In the genomic region with DNA sequence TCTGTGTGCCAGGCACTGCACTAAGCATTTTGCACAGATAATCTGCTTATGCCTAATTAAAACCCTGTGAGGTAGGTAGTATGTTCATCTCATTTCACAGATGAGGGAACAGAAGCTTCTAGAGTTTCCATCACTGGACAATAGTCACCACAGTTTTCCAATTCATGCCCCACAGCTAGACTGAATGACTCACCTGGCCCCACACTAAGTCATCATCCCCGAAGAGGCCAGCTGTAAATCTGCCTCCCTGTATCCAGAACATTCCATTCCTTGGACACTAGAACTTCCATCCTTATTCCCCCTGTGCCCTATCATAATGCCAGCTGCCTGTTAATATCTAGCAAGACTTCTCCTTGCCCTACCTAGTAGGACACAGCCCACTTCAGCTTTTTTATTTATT, we compare ENCODE assay signal across 28 cellular contexts. TPM values are rescaled to one million over a fixed set of nuclear protein-coding genes. Genes with fewer than 3 reads are reported as not detected.
DNase-seq lines count a peak whose midpoint lies in the region; ATAC-seq, FAIRE-seq and TF ChIP-seq lines count a peak whose summit lies in the region.
"Had no signal": no experiment of that assay in that cellular context is flagged by ENCODE, and none has a peak within 500 bp of the region (broad histone marks: within the 10 kb centered on the region; RNA-seq: fewer than 3 reads in every experiment).

No MANE protein-coding gene starts in this region.

- H3K4me3 Mint-ChIP-seq in HFFc6: no peak overlapping the region
- H3K4me3 Mint-ChIP-seq: activated CD8-positive, alpha-beta T cell treated with anti-CD3 and anti-CD28 coated beads for 36 hours; activated naive CD8-positive, alpha-beta T cell treated with anti-CD3 and anti-CD28 coated beads, Interleukin-2, amount 50 U/mL, for 24 hours; H9; mesothelial cell of epicardium; natural killer cell had no signal

- in situ Hi-C loops in GM13977 (cut with MboI; ENCODE audit: low pct_unique_long_range_greater_than_20kb, low sequenced_read_pairs, unreplicated experiment): no loop called here

- no peak for TF ChIP-seq POLR2A in A549 (IDR thresholded peaks at IDR 0.05; ENCODE audit: low read length)
- no peak for TF ChIP-seq POLR2A in GM12892 (IDR thresholded peaks at IDR 0.05; ENCODE audit: low read depth, low read length)

- ATAC-seq in A549: peak in 1 of 2 experiments; percentile 56; a peak in 1 of 6 replicates
- ATAC-seq in GM21360 (IDR thresholded peaks at IDR 0.05; ENCODE audit: unreplicated experiment): no peak
- ATAC-seq: activated CD8-positive, alpha-beta T cell treated with anti-CD3 and anti-CD28 coated beads for 36 hours; activated naive CD8-positive, alpha-beta T cell treated with anti-CD3 and anti-CD28 coated beads, Interleukin-2, amount 50 U/mL, for 24 hours; GM12878; heart left ventricle; left lung; natural killer cell had no signal

- peaks cover 5% of the 10 kb centered on the region; the same call in 1 of the 2 replicates for H3K4me1 Mint-ChIP-seq in HFFc6 (ENCODE audit: low read depth)
- H3K4me1 Mint-ChIP-seq: activated naive CD8-positive, alpha-beta T cell treated with anti-CD3 and anti-CD28 coated beads, Interleukin-2, amount 50 U/mL, for 24 hours; mesothelial cell of epicardium; natural killer cell had no signal

- peak overlapping the region; percentile 5; the same call in 1 of the 3 replicates for H3K4me2 ChIP-seq in A549
- H3K4me2 ChIP-seq: PC-9, smooth muscle cell had no signal

- no peak for TF ChIP-seq EP300 in A549 (IDR thresholded peaks at IDR 0.05)

- no peak overlapping the region for H3K4me3 ChIP-seq in A549
- H3K4me3 ChIP-seq: GM12878, heart left ventricle, left lung, PC-9, smooth muscle cell, upper lobe of left lung had no signal

- FAIRE-seq in A549 (lab: Jason Lieb, UNC): no peak
- no peak for FAIRE-seq in GM12892 (lab: Jason Lieb, UNC)
- FAIRE-seq: colon, GM12878 had no signal

- H3K4me1 ChIP-seq in A549: peaks cover 9% of the 10 kb centered on the region; the same call in 2 of the 3 replicates
- H3K4me1 ChIP-seq: heart left ventricle, left lung, upper lobe of left lung had no signal

- H3K9me3 Mint-ChIP-seq in HFFc6: no peaks in the 10 kb centered on the region
- H3K9me3 Mint-ChIP-seq: activated CD8-positive, alpha-beta T cell treated with anti-CD3 and anti-CD28 coated beads for 36 hours; activated naive CD8-positive, alpha-beta T cell treated with anti-CD3 and anti-CD28 coated beads, Interleukin-2, amount 50 U/mL, for 24 hours; natural killer cell had no signal

- 5% methylated on average over 1 of the region's 1 CpG for WGBS in A549 (ENCODE audit: missing lambda C conversion rate)

- H3K27me3 Mint-ChIP-seq in HFFc6 (ENCODE audit: insufficient read depth): peaks cover 2% of the 10 kb centered on the region; the same call in 1 of the 2 replicates
- H3K27me3 Mint-ChIP-seq: activated CD8-positive, alpha-beta T cell treated with anti-CD3 and anti-CD28 coated beads for 36 hours; activated naive CD8-positive, alpha-beta T cell treated with anti-CD3 and anti-CD28 coated beads, Interleukin-2, amount 50 U/mL, for 24 hours had no signal

- CTCF ChIA-PET in A549 (lab: Yijun Ruan, JAX): interaction anchor here (1.2 kb wide), 1 partner anchor 131 kb away, joined by 3 read pairs; no protein-coding TSS in a partner anchor

- TF ChIP-seq RAD21 in A549 (conservative IDR thresholded peaks at IDR 0.05 in 1 of 2, IDR thresholded peaks at IDR 0.05 in 1 of 2): no peak

- DNase-seq in A549 (ENCODE audit: low read depth in 1 of 2, low spot score in 1 of 2) (no peak), HFFc6 (peak; percentile 25), amniotic epithelial cell (ENCODE audit: low read depth) (peak; percentile 25), glomerular visceral epithelial cell (ENCODE audit: extremely low spot score) (peak; percentile 39), GM13977 (ENCODE audit: low spot score) (no peak), T-helper 1 cell (no peak), GM12892 (ENCODE audit: insufficient read length) (no peak)
- DNase-seq: activated CD4-positive, CD25-positive, alpha-beta regulatory T cell treated with anti-CD3 and anti-CD28 coated beads, Interleukin-2, amount 50 U/mL, for 72 hours; activated CD8-positive, alpha-beta T cell treated with anti-CD3 and anti-CD28 coated beads for 36 hours; activated effector memory CD4-positive, alpha-beta T cell treated with anti-CD3 and anti-CD28 coated beads, Interleukin-2, amount 50 U/mL, for 16 hours; activated naive CD8-positive, alpha-beta T cell treated with anti-CD3 and anti-CD28 coated beads, Interleukin-2, amount 50 U/mL, for 24 hours; H9; heart left ventricle; left lung; natural killer cell; NCI-H1436 treated with DMSO at 0.1 percent for 48 hours; stimulated activated CD4-positive, alpha-beta T cell treated with anti-CD3 and anti-CD28 coated beads, Interleukin-2, amount 100 ng/mL, for 24 hours; upper lobe of left lung had no signal

- no peaks in the 10 kb centered on the region for H3K9me3 ChIP-seq in A549
- H3K9me3 ChIP-seq: heart left ventricle, upper lobe of left lung had no signal

- no peak overlapping the region for H3K27ac Mint-ChIP-seq in HFFc6
- H3K27ac Mint-ChIP-seq: activated CD8-positive, alpha-beta T cell treated with anti-CD3 and anti-CD28 coated beads for 36 hours; activated naive CD8-positive, alpha-beta T cell treated with anti-CD3 and anti-CD28 coated beads, Interleukin-2, amount 50 U/mL, for 24 hours; H9; mesothelial cell of epicardium; natural killer cell had no signal

- TF ChIP-seq CTCF in A549 (IDR thresholded peaks at IDR 0.05): no peak
- TF ChIP-seq CTCF in HFFc6 (IDR thresholded peaks at IDR 0.05): no peak
- TF ChIP-seq CTCF in GM13977 (IDR thresholded peaks at IDR 0.05; ENCODE audit: extremely low read depth, insufficient read depth, missing control alignments): no peak

- POLR2A ChIA-PET in A549 (lab: Yijun Ruan, JAX): no interaction called here

- H3K27ac ChIP-seq in A549: peak overlapping the region; percentile 33 to 64; a peak in 2 of 6 replicates
- H3K27ac ChIP-seq: heart left ventricle, left lung, PC-9, upper lobe of left lung had no signal

- H3K36me3 Mint-ChIP-seq in HFFc6 (ENCODE audit: low read depth): no peaks in the 10 kb centered on the region
- H3K36me3 Mint-ChIP-seq: mesothelial cell of epicardium, natural killer cell had no signal

TF ChIP-seq in A549, 52 proteins besides CTCF, POLR2A, EP300 and RAD21:
- TF ChIP-seq ZFP36 (IDR thresholded peaks at IDR 0.05; ENCODE audit: borderline replicate concordance, partially characterized antibody) (no peak), NPAS2 (CRISPR knock-in tag; IDR thresholded peaks at IDR 0.05; ENCODE audit: borderline replicate concordance) (no peak), MYC (IDR thresholded peaks at IDR 0.05; ENCODE audit: borderline replicate concordance, low read length) (no peak), CHD2 (IDR thresholded peaks at IDR 0.05; ENCODE audit: low read length, partially characterized antibody) (no peak), HEYL (CRISPR knock-in tag; IDR thresholded peaks at IDR 0.05) (no peak), BHLHE40 (IDR thresholded peaks at IDR 0.05; ENCODE audit: low read depth, low read length) (no peak), HOXB13 (CRISPR knock-in tag; IDR thresholded peaks at IDR 0.05; ENCODE audit: low read depth) (no peak), CEBPB (IDR thresholded peaks at IDR 0.05) (no peak), NR3C1 (IDR thresholded peaks at IDR 0.05) (no peak), HDAC2 (IDR thresholded peaks at IDR 0.05) (no peak), ZSCAN20 (CRISPR knock-in tag; IDR thresholded peaks at IDR 0.05) (no peak), POLR2AphosphoS2 (conservative IDR thresholded peaks at IDR 0.05; ENCODE audit: low read length) (no peak), RNF2 (IDR thresholded peaks at IDR 0.05; ENCODE audit: borderline replicate concordance, low read depth) (no peak), FOXS1 (CRISPR knock-in tag; IDR thresholded peaks at IDR 0.05) (no peak), ZNF302 (CRISPR knock-in tag; IDR thresholded peaks at IDR 0.05) (no peak)
- TF ChIP-seq, protein P1, sequence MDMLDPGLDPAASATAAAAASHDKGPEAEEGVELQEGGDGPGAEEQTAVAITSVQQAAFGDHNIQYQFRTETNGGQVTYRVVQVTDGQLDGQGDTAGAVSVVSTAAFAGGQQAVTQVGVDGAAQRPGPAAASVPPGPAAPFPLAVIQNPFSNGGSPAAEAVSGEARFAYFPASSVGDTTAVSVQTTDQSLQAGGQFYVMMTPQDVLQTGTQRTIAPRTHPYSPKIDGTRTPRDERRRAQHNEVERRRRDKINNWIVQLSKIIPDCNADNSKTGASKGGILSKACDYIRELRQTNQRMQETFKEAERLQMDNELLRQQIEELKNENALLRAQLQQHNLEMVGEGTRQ (IDR thresholded peaks at IDR 0.05): no peak
- TF ChIP-seq, protein P2, sequence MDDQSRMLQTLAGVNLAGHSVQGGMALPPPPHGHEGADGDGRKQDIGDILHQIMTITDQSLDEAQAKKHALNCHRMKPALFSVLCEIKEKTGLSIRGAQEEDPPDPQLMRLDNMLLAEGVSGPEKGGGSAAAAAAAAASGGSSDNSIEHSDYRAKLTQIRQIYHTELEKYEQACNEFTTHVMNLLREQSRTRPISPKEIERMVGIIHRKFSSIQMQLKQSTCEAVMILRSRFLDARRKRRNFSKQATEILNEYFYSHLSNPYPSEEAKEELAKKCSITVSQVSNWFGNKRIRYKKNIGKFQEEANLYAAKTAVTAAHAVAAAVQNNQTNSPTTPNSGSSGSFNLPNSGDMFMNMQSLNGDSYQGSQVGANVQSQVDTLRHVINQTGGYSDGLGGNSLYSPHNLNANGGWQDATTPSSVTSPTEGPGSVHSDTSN (IDR thresholded peaks at IDR 0.05): no peak
- TF ChIP-seq, protein P3, sequence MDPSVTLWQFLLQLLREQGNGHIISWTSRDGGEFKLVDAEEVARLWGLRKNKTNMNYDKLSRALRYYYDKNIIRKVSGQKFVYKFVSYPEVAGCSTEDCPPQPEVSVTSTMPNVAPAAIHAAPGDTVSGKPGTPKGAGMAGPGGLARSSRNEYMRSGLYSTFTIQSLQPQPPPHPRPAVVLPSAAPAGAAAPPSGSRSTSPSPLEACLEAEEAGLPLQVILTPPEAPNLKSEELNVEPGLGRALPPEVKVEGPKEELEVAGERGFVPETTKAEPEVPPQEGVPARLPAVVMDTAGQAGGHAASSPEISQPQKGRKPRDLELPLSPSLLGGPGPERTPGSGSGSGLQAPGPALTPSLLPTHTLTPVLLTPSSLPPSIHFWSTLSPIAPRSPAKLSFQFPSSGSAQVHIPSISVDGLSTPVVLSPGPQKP (IDR thresholded peaks at IDR 0.05; ENCODE audit: low read depth, low read length): no peak

RNA-seq across cellular contexts. Expression of a gene that starts 40.9 kb away (rescaled TPM):
- polyA plus RNA-seq in A549 (2011; rRNA removed) (not detected in 2 replicates), A549 (2017; fragmentation: RNase III; extraction: RNeasy Plus Mini Kit Qiagen cat#74134 plus additional on column Dnase treatment) (not detected in 3 replicates)
- polyA plus RNA-seq in A549 (2012; cell fraction: cytosol; rRNA removed): 0.01 TPM in 1 of 2 replicates, not detected in the other
- 0.01 TPM in 1 of 2 replicates, not detected in the other for polyA plus RNA-seq in A549 (2012; cell fraction: nucleus; rRNA removed)
- polyA minus RNA-seq in A549 (2011; rRNA and poly(A)+ RNA removed): not detected in 2 replicates
- total RNA-seq in HFFc6 (2021; fragmentation: NEBNext Ultra II Directional; extraction: Animal tissue kit (Norgen Biotek cat#: 25700)): not detected
- polyA plus RNA-seq in GM12892 (2012; ENCODE audit: missing spikeins): not detected
- total RNA-seq: A673; activated CD8-positive, alpha-beta T cell treated with anti-CD3 and anti-CD28 coated beads for 36 hours; GM12878; H9; heart left ventricle; left lung; mesothelial cell of epicardium; natural killer cell; NCI-H460; omental fat pad; PC-9; smooth muscle cell; upper lobe of left lung had no signal
- polyA plus RNA-seq: BJ, heart left ventricle, smooth muscle cell had no signal

Comparison
In these comparisons a context has a peak if more than half of its experiments do, and no peak if none do; other contexts are left out.
1. DNase-seq: peak in HFFc6 (single experiment), amniotic epithelial cell (single experiment) and glomerular visceral epithelial cell (single experiment); none in A549 (0 of 2), GM13977 (single experiment), T-helper 1 cell (0 of 5) and GM12892 (single experiment).